In the genomic region with DNA sequence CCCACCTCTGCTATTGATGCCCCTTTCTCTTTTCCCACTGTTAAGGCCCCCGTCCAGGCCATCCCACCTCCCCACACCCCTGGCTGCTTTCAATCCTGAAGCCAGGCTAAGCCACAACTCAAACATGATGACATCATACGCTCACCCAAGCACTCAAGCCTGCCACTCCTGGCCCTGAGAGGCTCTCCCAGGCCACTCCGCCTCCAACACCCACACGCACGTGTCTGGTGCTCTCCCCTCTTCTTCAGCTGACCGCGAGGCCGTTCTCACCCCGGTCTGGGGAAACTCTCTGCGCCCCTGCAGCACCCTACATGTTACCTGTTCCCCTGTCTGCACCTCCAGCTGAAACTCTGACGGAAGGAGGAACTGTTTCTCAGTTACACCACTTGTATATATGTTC, we compare ENCODE assay signal across 19 cellular contexts. TPM values are rescaled to one million over a fixed set of nuclear protein-coding genes. Genes with fewer than 3 reads are reported as not detected.
DNase-seq lines count a peak whose midpoint lies in the region; ATAC-seq, FAIRE-seq and TF ChIP-seq lines count a peak whose summit lies in the region.
"Had no signal": no experiment of that assay in that cellular context is flagged by ENCODE, and none has a peak within 500 bp of the region (broad histone marks: within the 10 kb centered on the region; RNA-seq: fewer than 3 reads in every experiment).

No MANE protein-coding gene starts in this region.

- H3K36me3 Mint-ChIP-seq in CD4-positive, alpha-beta T cell (ENCODE audit: low read depth), result peaks cover 93% of the 10 kb centered on the region
- H3K36me3 Mint-ChIP-seq in astrocyte (ENCODE audit: low read depth, unreplicated experiment), result peaks cover 23% of the 10 kb centered on the region

- no peak overlapping the region for H3K27ac ChIP-seq in CD4-positive, alpha-beta T cell (ENCODE audit: low read depth, low read length)
- H3K27ac ChIP-seq in astrocyte (ENCODE audit: low read depth, low read length), result no peak overlapping the region
- H3K27ac ChIP-seq in neutrophil, result peak overlapping the region; percentile 96
- H3K27ac ChIP-seq in stomach, result no peak overlapping the region
- H3K27ac ChIP-seq: foreskin keratinocyte had no signal

- 94 to 96% (median 94%) methylated on average over 11 of the region's 11 CpGs for WGBS in stomach, 5 donors

- H3K4me2 ChIP-seq in astrocyte (ENCODE audit: low read length), result no peak overlapping the region

- TF ChIP-seq POLR2A in stomach (IDR thresholded peaks at IDR 0.05), result no peak

- no peak overlapping the region for H3K9ac ChIP-seq in astrocyte (ENCODE audit: low read length)

- H3K36me3 ChIP-seq in astrocyte (ENCODE audit: insufficient read depth, low read length), result peaks cover 41% of the 10 kb centered on the region
- peaks cover 67% of the 10 kb centered on the region for H3K36me3 ChIP-seq in neutrophil
- H3K36me3 ChIP-seq in stomach, result peaks cover 67 to 77% (median 75%) of the 10 kb centered on the region in 4 donors

- no peak for TF ChIP-seq EP300 in stomach (IDR thresholded peaks at IDR 0.05)

- H4K20me1 ChIP-seq in astrocyte (ENCODE audit: insufficient read depth, low read length), result peaks cover 98% of the 10 kb centered on the region

- H3K4me3 ChIP-seq in astrocyte (ENCODE audit: insufficient read depth, low read depth, low read length) (no peak overlapping the region), neutrophil (ENCODE audit: low read depth in 1 of 2, low read length in 1 of 2) (no peak overlapping the region), stomach (no peak overlapping the region), foreskin fibroblast (ENCODE audit: low read depth in 1 of 2, low read length in 2 of 2) (no peak overlapping the region)
- H3K4me3 ChIP-seq: upper lobe of left lung had no signal

- H3K27ac Mint-ChIP-seq in CD4-positive, alpha-beta T cell, result peak overlapping the region; percentile 39
- peak overlapping the region; percentile 56 for H3K27ac Mint-ChIP-seq in astrocyte (ENCODE audit: unreplicated experiment)
- H3K27ac Mint-ChIP-seq: activated T-helper 2 cell treated with anti-CD3 and anti-CD28 coated beads, Interferon-gamma antibody, Interleukin-2, Interleukin-4, amounts not matched to agents 10 μg/mL and 5 μg/mL and 100 μg/mL, durations not matched to agents 14 hours and 24 hours and 36 hours; T-cell had no signal

- peaks cover 68% of the 10 kb centered on the region for H3K79me2 ChIP-seq in astrocyte (ENCODE audit: insufficient read depth, low read length)

- CTCF ChIA-PET in CD4-positive, alpha-beta T cell (lab: Charles Lee), result no interaction called here

- no peaks in the 10 kb centered on the region for H3K9me3 ChIP-seq in CD4-positive, alpha-beta T cell (ENCODE audit: control insufficient read depth, low read length)
- H3K9me3 ChIP-seq in astrocyte (ENCODE audit: insufficient read depth, low read depth, low read length) (no peaks in the 10 kb centered on the region), neutrophil (no peaks in the 10 kb centered on the region), stomach (no peaks in the 10 kb centered on the region)
- H3K9me3 ChIP-seq: upper lobe of left lung had no signal

- no peak overlapping the region for H2AFZ ChIP-seq in astrocyte (ENCODE audit: low read depth, low read length)

- intact Hi-C loops in CD4-positive, alpha-beta T cell (cut with DNase I, micrococcal nuclease), result no loop called here
- intact Hi-C loops in stomach (cut with DNase I; ENCODE audit: low total_unique reads), result no loop called here

- H3K4me1 Mint-ChIP-seq in CD4-positive, alpha-beta T cell (ENCODE audit: low read depth), result peaks cover 73% of the 10 kb centered on the region
- H3K4me1 Mint-ChIP-seq in astrocyte (ENCODE audit: low read depth, unreplicated experiment), result peaks cover 35% of the 10 kb centered on the region

- FAIRE-seq in astrocyte (lab: Jason Lieb, UNC), result no peak
- FAIRE-seq: GM12891 had no signal

- no peak for TF ChIP-seq CTCF in CD4-positive, alpha-beta T cell (IDR thresholded peaks at IDR 0.05)
- no peak for TF ChIP-seq CTCF in astrocyte (IDR thresholded peaks at IDR 0.05; ENCODE audit: insufficient read depth, low read depth, low read length)
- TF ChIP-seq CTCF in neutrophil (IDR thresholded peaks at IDR 0.05), result no peak
- TF ChIP-seq CTCF in stomach (IDR thresholded peaks at IDR 0.05), result no peak
- TF ChIP-seq CTCF in foreskin fibroblast (IDR thresholded peaks at IDR 0.05; ENCODE audit: low read depth, low read length), result no peak

- peak; percentile 2 for DNase-seq in NCI-H510A treated with DMSO at 0.1 percent for 48 hours (lab: John Stamatoyannopoulos, UW)
- DNase-seq in NCI-H510A (lab: John Stamatoyannopoulos, UW), result no peak
- DNase-seq in CD4-positive, alpha-beta T cell, result no peak
- DNase-seq in astrocyte (ENCODE audit: low read depth), result no peak
- no peak for DNase-seq in activated CD4-positive, CD25-positive, alpha-beta regulatory T cell (lab: John Stamatoyannopoulos, UW)
- no peak for DNase-seq in stomach
- no peak for DNase-seq in foreskin fibroblast
- DNase-seq: 8988T; activated CD4-positive, CD25-positive, alpha-beta regulatory T cell treated with anti-CD3 and anti-CD28 coated beads, Interleukin-2, amount 50 U/mL, for 72 hours; foreskin keratinocyte; immature natural killer cell; NCI-H1417; NCI-H524; T-cell had no signal

- H3K9me3 Mint-ChIP-seq in CD4-positive, alpha-beta T cell, result no peaks in the 10 kb centered on the region
- H3K9me3 Mint-ChIP-seq in astrocyte (ENCODE audit: unreplicated experiment), result peaks cover 1% of the 10 kb centered on the region
- H3K9me3 Mint-ChIP-seq: activated T-helper 2 cell treated with anti-CD3 and anti-CD28 coated beads, Interferon-gamma antibody, Interleukin-2, Interleukin-4, amounts not matched to agents 10 μg/mL and 5 μg/mL and 100 μg/mL, durations not matched to agents 14 hours and 24 hours and 36 hours; immature natural killer cell; T-cell had no signal

- H3K27me3 Mint-ChIP-seq in CD4-positive, alpha-beta T cell, result no peaks in the 10 kb centered on the region
- H3K27me3 Mint-ChIP-seq in astrocyte (ENCODE audit: low read depth, unreplicated experiment), result no peaks in the 10 kb centered on the region
- H3K27me3 Mint-ChIP-seq: T-cell had no signal

- peaks cover 24% of the 10 kb centered on the region for H3K4me1 ChIP-seq in astrocyte (ENCODE audit: insufficient read depth, low read length)
- H3K4me1 ChIP-seq in neutrophil (ENCODE audit: control insufficient read depth in 1 of 2, insufficient read depth in 1 of 2, low read depth in 1 of 2, low read length in 1 of 2), result peaks cover 79 to 85% of the 10 kb centered on the region in 2 experiments
- peaks cover 32 to 90% (median 54%) of the 10 kb centered on the region in 4 donors for H3K4me1 ChIP-seq in stomach

- POLR2A ChIA-PET in CD4-positive, alpha-beta T cell (lab: Charles Lee), result no interaction called here

- peak overlapping the region; percentile 35 for H3K4me3 Mint-ChIP-seq in CD4-positive, alpha-beta T cell
- no peak overlapping the region for H3K4me3 Mint-ChIP-seq in astrocyte (ENCODE audit: unreplicated experiment)
- H3K4me3 Mint-ChIP-seq: immature natural killer cell, T-cell had no signal

- no peaks in the 10 kb centered on the region for H3K27me3 ChIP-seq in CD4-positive, alpha-beta T cell (ENCODE audit: control insufficient read depth, insufficient read depth, low read length)
- H3K27me3 ChIP-seq in astrocyte (ENCODE audit: insufficient read depth, low read length), result no peaks in the 10 kb centered on the region
- no peaks in the 10 kb centered on the region for H3K27me3 ChIP-seq in neutrophil
- H3K27me3 ChIP-seq in stomach, result no peaks in the 10 kb centered on the region
- H3K27me3 ChIP-seq: foreskin keratinocyte, upper lobe of left lung had no signal

- ATAC-seq in CD4-positive, alpha-beta T cell (ENCODE audit: poor library complexity), result no peak
- ATAC-seq: foreskin keratinocyte, T-cell had no signal

RNA-seq across cellular contexts. Expression of a gene that starts 6.2 kb away (rescaled TPM):
- total RNA-seq in CD4-positive, alpha-beta T cell, result 10 to 100 TPM; 60.7 to 61.3 TPM
- 19.6 and 21.6 TPM in 2 replicates for total RNA-seq in astrocyte
- total RNA-seq in stomach, result 10 to 100 TPM; 16.9 to 73.2 (median 44.5) TPM
- 1 to 10 TPM; 6.1 to 9.8 (median 6.6) TPM for polyA plus RNA-seq in stomach

RNA-seq across cellular contexts. Expression of a gene that starts 48.1 kb away (rescaled TPM):
- total RNA-seq in CD4-positive, alpha-beta T cell, result not detected
- not detected in 2 replicates for total RNA-seq in astrocyte
- total RNA-seq in stomach, result not detected
- polyA plus RNA-seq in stomach, result not detected
- total RNA-seq: activated T-helper 2 cell treated with anti-CD3 and anti-CD28 coated beads, Interferon-gamma antibody, Interleukin-2, Interleukin-4, amounts not matched to agents 10 μg/mL and 5 μg/mL and 100 μg/mL, durations not matched to agents 14 hours and 24 hours and 36 hours; foreskin keratinocyte; mononuclear cell; upper lobe of left lung had no signal
- polyA plus RNA-seq: foreskin keratinocyte, immature natural killer cell had no signal

RNA-seq across cellular contexts. Expression of a gene that starts 54.5 kb away (rescaled TPM):
- not detected for total RNA-seq in CD4-positive, alpha-beta T cell
- total RNA-seq in astrocyte, result not detected in 2 replicates
- 10 to 100 TPM in 1 of 5 donors, 1 to 10 TPM in 2, not detected in 2; 1.4 to 12.5 (median 5.7) TPM for total RNA-seq in stomach
- polyA plus RNA-seq in stomach, result under 1 TPM; 0.08 to 0.61 (median 0.19) TPM
- total RNA-seq: activated T-helper 2 cell treated with anti-CD3 and anti-CD28 coated beads, Interferon-gamma antibody, Interleukin-2, Interleukin-4, amounts not matched to agents 10 μg/mL and 5 μg/mL and 100 μg/mL, durations not matched to agents 14 hours and 24 hours and 36 hours had no signal
